ENCODE assay signal across 8 cellular contexts in genomic region chr7:125670926-125671572, GRCh38.
DNase-seq lines count a peak whose midpoint lies in the region; ATAC-seq, FAIRE-seq and TF ChIP-seq lines count a peak whose summit lies in the region.

No MANE protein-coding gene starts in this region.

- H3K9me1 ChIP-seq in K562 (ENCODE audit: control insufficient read depth, insufficient read depth, low read length) = no peaks in the 10 kb centered on the region

- ATAC-seq in K562 (no peak), HG02884 (IDR thresholded peaks at IDR 0.05; ENCODE audit: unreplicated experiment) (no peak)

- H3K27ac ChIP-seq in K562 (ENCODE audit: extremely low read depth, low read depth, low read length) = no peak overlapping the region
- H3K27ac ChIP-seq in neural cell (ENCODE audit: low read length) = no peak overlapping the region

- H3K9ac ChIP-seq in K562 (ENCODE audit: insufficient read depth in 1 of 2, low read depth in 2 of 2, low read length in 2 of 2) = no peak overlapping the region
- no peak overlapping the region for H3K9ac ChIP-seq in neural cell (ENCODE audit: low read length)

- POLR2A ChIA-PET in K562 (lab: Yijun Ruan, JAX) = no interaction called here

- CTCF ChIA-PET in K562 (lab: Yijun Ruan, JAX; ENCODE audit: low intra/inter-chr PET ratio) = interaction anchor here (0.5 kb wide), 1 partner anchor 815 kb away, joined by 3 read pairs; no protein-coding TSS in a partner anchor

- no peak for TF ChIP-seq POLR2A in K562 (conservative IDR thresholded peaks at IDR 0.05)

- no peak for TF ChIP-seq EP300 in K562 (IDR thresholded peaks at IDR 0.05; ENCODE audit: low read length)
- no peak for TF ChIP-seq EP300 in neural cell (conservative IDR thresholded peaks at IDR 0.05; ENCODE audit: poor library complexity, severe bottlenecking)

- H3K4me3 ChIP-seq in GM06990 (replicated peaks; ENCODE audit: low read depth, low read length) (no peak overlapping the region), K562 (no peak overlapping the region), neural cell (ENCODE audit: low read length) (no peak overlapping the region)

- WGBS in K562 (ENCODE audit: insufficient coverage, low coverage, missing lambda C conversion rate) = 12% methylated on average over 1 of the region's 1 CpG

- H3K27me3 ChIP-seq in GM06990 (replicated peaks; ENCODE audit: control insufficient read depth, insufficient read depth, low read length) = no peaks in the 10 kb centered on the region
- H3K27me3 ChIP-seq in K562 (ENCODE audit: control insufficient read depth in 2 of 2, insufficient read depth in 2 of 2, low read length in 2 of 2) = no peaks in the 10 kb centered on the region
- no peaks in the 10 kb centered on the region for H3K27me3 ChIP-seq in neural cell (ENCODE audit: insufficient read depth, low read depth, low read length)

- in situ Hi-C loops in K562 (cut with MboI) = no loop called here

- no peaks in the 10 kb centered on the region for H3K36me3 ChIP-seq in GM06990 (ENCODE audit: control insufficient read depth, insufficient read depth, low read length)
- H3K36me3 ChIP-seq in K562 (ENCODE audit: control insufficient read depth, insufficient read depth, low read length) = no peaks in the 10 kb centered on the region
- H3K36me3 ChIP-seq in neural cell (ENCODE audit: insufficient read depth, low read length) = no peaks in the 10 kb centered on the region

- TF ChIP-seq CTCF in GM06990 (IDR thresholded peaks at IDR 0.05; ENCODE audit: insufficient read depth, low read length, poor library complexity, severe bottlenecking) = peak; percentile 51
- peak; percentile 17 to 50 (median 33); a peak in 4 of 6 replicates for TF ChIP-seq CTCF in K562 (IDR thresholded peaks at IDR 0.05 in 2 of 3, conservative IDR thresholded peaks at IDR 0.05 in 1 of 3; ENCODE audit: insufficient read depth in 2 of 3, low read depth in 1 of 3, low read length in 3 of 3)
- peak; percentile 59 for TF ChIP-seq CTCF in neural cell (IDR thresholded peaks at IDR 0.05; ENCODE audit: poor library complexity, severe bottlenecking)
- TF ChIP-seq CTCF in GM20000 (IDR thresholded peaks at IDR 0.05; ENCODE audit: extremely low read depth, missing control alignments) = no peak

- H3K9me2 ChIP-seq in neural cell (ENCODE audit: insufficient read depth, low read length) = no peaks in the 10 kb centered on the region

- DNase-seq in GM06990 (ENCODE audit: extremely low read depth, insufficient read length) (no peak), LHCN-M2 (ENCODE audit: low read depth) (peak; percentile 3), K562 (ENCODE audit: extremely low read depth in 1 of 4, low spot score in 3 of 4) (peak; percentile 11 to 38 (median 28)), GM20000 (ENCODE audit: low spot score) (no peak), NCI-H2227 treated with DMSO at 0.1 percent for 48 hours (lab: John Stamatoyannopoulos, UW) (no peak)
- DNase-seq in activated CD4-positive, CD25-positive, alpha-beta regulatory T cell treated with anti-CD3 and anti-CD28 coated beads, Interleukin-2, amount 50 U/mL, for 72 hours = no peak

- peak; percentile 72 to 75 for TF ChIP-seq RAD21 in K562 (CRISPR knock-in tag; conservative IDR thresholded peaks at IDR 0.05 in 1 of 2, IDR thresholded peaks at IDR 0.05 in 1 of 2)
- TF ChIP-seq RAD21 in neural cell (conservative IDR thresholded peaks at IDR 0.05) = peak; percentile 63

- H3K9me3 ChIP-seq in K562 (replicated peaks; ENCODE audit: control insufficient read depth, insufficient read depth, low read depth, low read length) = no peaks in the 10 kb centered on the region; the same call in 1 of the 2 replicates
- no peaks in the 10 kb centered on the region for H3K9me3 ChIP-seq in neural cell (ENCODE audit: low read length)

- no peaks in the 10 kb centered on the region for H4K20me1 ChIP-seq in K562 (replicated peaks; ENCODE audit: control insufficient read depth, insufficient read depth, low read length)
- H4K20me1 ChIP-seq in neural cell (ENCODE audit: insufficient read depth) = no peaks in the 10 kb centered on the region

- no peaks in the 10 kb centered on the region for H3F3A ChIP-seq in neural cell (ENCODE audit: insufficient read depth, low read length, poor library complexity, severe bottlenecking)

- BruUV-seq in K562 (replicated peaks; lab: Mats Ljungman, UMichigan) = no TSS peak

- H3K4me1 ChIP-seq in K562 (replicated peaks in 1 of 2; ENCODE audit: control insufficient read depth in 2 of 2, insufficient read depth in 2 of 2, low read length in 2 of 2) = no peaks in the 10 kb centered on the region

- H3K79me2 ChIP-seq in K562 (ENCODE audit: control insufficient read depth, insufficient read depth, low read length) (no peaks in the 10 kb centered on the region), neural cell (replicated peaks; ENCODE audit: insufficient read depth, low read length) (no peaks in the 10 kb centered on the region)

- H3K4me2 ChIP-seq in K562 (ENCODE audit: insufficient read depth, low read length) = no peak overlapping the region
- no peak overlapping the region for H3K4me2 ChIP-seq in neural cell (ENCODE audit: low read length)

- intact Hi-C loops in K562 (cut with micrococcal nuclease) = loop anchor here (2.0 kb wide), 1 partner anchor 608 kb away; no protein-coding TSS in a partner anchor

- H2AFZ ChIP-seq in K562 (ENCODE audit: low read depth, low read length) = no peak overlapping the region
- no peak overlapping the region for H2AFZ ChIP-seq in neural cell (ENCODE audit: low read depth, low read length)

- FAIRE-seq in K562 (lab: Jason Lieb, UNC) = peak; percentile 65

TF ChIP-seq in K562, 482 proteins besides CTCF, POLR2A, EP300 and RAD21 (continues in another document):
- TF ChIP-seq SMAD1 (IDR thresholded peaks at IDR 0.05; ENCODE audit: low read depth, low read length, partially characterized antibody) (no peak), DEAF1 (CRISPR knock-in tag; IDR thresholded peaks at IDR 0.05) (peak; percentile 55), CBFA2T2 (conservative IDR thresholded peaks at IDR 0.05) (no peak)

TF ChIP-seq in neural cell, 6 proteins besides CTCF, POLR2A, EP300 and RAD21:
- no peak for TF ChIP-seq MXI1 (conservative IDR thresholded peaks at IDR 0.05; ENCODE audit: poor library complexity, severe bottlenecking)
- TF ChIP-seq POLR2AphosphoS5 (IDR thresholded peaks at IDR 0.05) = no peak
- TF ChIP-seq TAF1 (IDR thresholded peaks at IDR 0.05; ENCODE audit: low read depth) = no peak
- TF ChIP-seq REST (IDR thresholded peaks at IDR 0.05; ENCODE audit: borderline replicate concordance) = no peak
- peak; percentile 62 for TF ChIP-seq SMC3 (conservative IDR thresholded peaks at IDR 0.05; ENCODE audit: poor library complexity)
- no peak for TF ChIP-seq EZH2 (IDR thresholded peaks at IDR 0.05; ENCODE audit: borderline replicate concordance, insufficient read depth, low read length, poor library complexity, severe bottlenecking)

Comparison
In these comparisons a context has a peak if more than half of its experiments do, and no peak if none do; other contexts are left out.
1. DNase-seq: peak in LHCN-M2 (single experiment) and K562 (4 of 4); none in GM06990 (single experiment), GM20000 (single experiment), activated CD4-positive, CD25-positive, alpha-beta regulatory T cell treated with anti-CD3 and anti-CD28 coated beads, Interleukin-2, amount 50 U/mL, for 72 hours (single experiment) and NCI-H2227 treated with DMSO at 0.1 percent for 48 hours (single experiment).